25 cellular contexts compared by ENCODE assay signal in genomic region chr5:179422213-179422839, GRCh38.
DNase-seq lines count a peak whose midpoint lies in the region; ATAC-seq and TF ChIP-seq lines count a peak whose summit lies in the region.
"Had no signal": no experiment of that assay in that cellular context is flagged by ENCODE, and none has a peak within 500 bp of the region (broad histone marks: within the 10 kb centered on the region; RNA-seq: fewer than 3 reads in every experiment).

No MANE protein-coding gene starts in this region.

- no peaks in the 10 kb centered on the region for H3K36me3 Mint-ChIP-seq in mesothelial cell of epicardium
- H3K36me3 Mint-ChIP-seq: activated naive CD8-positive, alpha-beta T cell treated with anti-CD3 and anti-CD28 coated beads for 36 hours; naive thymus-derived CD4-positive, alpha-beta T cell; stimulated activated memory B cell treated with anti-CD40 and anti-IgM and Interleukin-4, amounts not matched to agents 10 μg/mL and 1 μg/mL and 100 μg/mL, for 72 hours had no signal

- no peak overlapping the region for H3K4me3 Mint-ChIP-seq in mesothelial cell of epicardium
- H3K4me3 Mint-ChIP-seq: activated B cell treated with CpG ODN at 0.5 μM for 24 hours; activated naive CD8-positive, alpha-beta T cell treated with anti-CD3 and anti-CD28 coated beads for 36 hours; naive thymus-derived CD4-positive, alpha-beta T cell; stimulated activated memory B cell treated with anti-CD40 and anti-IgM and Interleukin-4, amounts not matched to agents 10 μg/mL and 1 μg/mL and 100 μg/mL, for 72 hours had no signal

- H3K27me3 Mint-ChIP-seq in mesothelial cell of epicardium (ENCODE audit: low read depth) = peaks cover 14% of the 10 kb centered on the region
- H3K27me3 Mint-ChIP-seq: activated naive CD8-positive, alpha-beta T cell treated with anti-CD3 and anti-CD28 coated beads for 36 hours had no signal

- H3K9me3 Mint-ChIP-seq in mesothelial cell of epicardium = peaks cover 8% of the 10 kb centered on the region
- H3K9me3 Mint-ChIP-seq: activated B cell treated with CpG ODN at 0.5 μM for 24 hours; activated naive CD8-positive, alpha-beta T cell treated with anti-CD3 and anti-CD28 coated beads for 36 hours; naive thymus-derived CD4-positive, alpha-beta T cell had no signal

- DNase-seq in DMS 273 (lab: John Stamatoyannopoulos, UW; ENCODE audit: unreplicated experiment) (peak; percentile 62), DMS 273 treated with DMSO at 0.1 percent for 48 hours (lab: John Stamatoyannopoulos, UW) (no peak), NCI-H1694 (lab: John Stamatoyannopoulos, UW) (peak; percentile 49), NCI-H69 (lab: John Stamatoyannopoulos, UW) (peak; percentile 18), islet precursor cell (peak; percentile 16), occipital lobe (lab: John Stamatoyannopoulos, UW) (no peak), mesothelial cell of epicardium (ENCODE audit: low spot score in 2 of 2, unreplicated experiment in 2 of 2) (no peak)
- DNase-seq: activated B cell treated with CpG ODN at 0.5 μM for 24 hours; activated CD4-positive, alpha-beta T cell treated with anti-CD3 and anti-CD28 coated beads, Interleukin-2, amount 50 U/mL, for 1 hour; activated effector memory CD4-positive, alpha-beta T cell treated with anti-CD3 and anti-CD28 coated beads, Interleukin-2, amount 50 U/mL, for 16 hours; activated naive CD8-positive, alpha-beta T cell treated with anti-CD3 and anti-CD28 coated beads for 36 hours; activated T-cell treated with anti-CD3 and anti-CD28 coated beads, Interleukin-2, amount 50 U/mL, for 1 hour; anterior cingulate cortex; COR-L47; DMS79; effector memory CD4-positive, alpha-beta T cell; foreskin keratinocyte; Kasumi-1; naive thymus-derived CD4-positive, alpha-beta T cell; NCI-H1436 treated with DMSO at 0.1 percent for 48 hours; NCI-H774; trophoblast cell had no signal

- no peak overlapping the region for H3K27ac Mint-ChIP-seq in mesothelial cell of epicardium
- H3K27ac Mint-ChIP-seq: activated B cell treated with CpG ODN at 0.5 μM for 24 hours; activated naive CD8-positive, alpha-beta T cell treated with anti-CD3 and anti-CD28 coated beads for 36 hours; naive thymus-derived CD4-positive, alpha-beta T cell; stimulated activated memory B cell treated with anti-CD40 and anti-IgM and Interleukin-4, amounts not matched to agents 10 μg/mL and 1 μg/mL and 100 μg/mL, for 72 hours had no signal

- TF ChIP-seq CTCF in mesothelial cell of epicardium (IDR thresholded peaks at IDR 0.05; ENCODE audit: unreplicated experiment) = no peak

- ATAC-seq in activated CD4-positive, CD25-positive, alpha-beta regulatory T cell treated with anti-CD3 and anti-CD28 coated beads, Interleukin-2, amount 50 U/mL, for 24 hours = no peak
- ATAC-seq: foreskin keratinocyte; heart left ventricle; naive thymus-derived CD4-positive, alpha-beta T cell; stimulated activated memory B cell treated with anti-CD40 and anti-IgM and Interleukin-4, amounts not matched to agents 10 μg/mL and 1 μg/mL and 100 μg/mL, for 72 hours had no signal

- H3K4me1 Mint-ChIP-seq in mesothelial cell of epicardium = peaks cover 2% of the 10 kb centered on the region
- H3K4me1 Mint-ChIP-seq: activated B cell treated with CpG ODN at 0.5 μM for 24 hours; activated naive CD8-positive, alpha-beta T cell treated with anti-CD3 and anti-CD28 coated beads for 36 hours; naive thymus-derived CD4-positive, alpha-beta T cell; stimulated activated memory B cell treated with anti-CD40 and anti-IgM and Interleukin-4, amounts not matched to agents 10 μg/mL and 1 μg/mL and 100 μg/mL, for 72 hours had no signal

Comparison
In these comparisons a context has a peak if more than half of its experiments do, and no peak if none do; other contexts are left out.
1. DNase-seq: peak in DMS 273 (single experiment), NCI-H1694 (single experiment), NCI-H69 (single experiment) and islet precursor cell (single experiment); none in DMS 273 treated with DMSO at 0.1 percent for 48 hours (single experiment), occipital lobe (single experiment) and mesothelial cell of epicardium (0 of 2).